20 cellular contexts compared by ENCODE assay signal in the genomic region with DNA sequence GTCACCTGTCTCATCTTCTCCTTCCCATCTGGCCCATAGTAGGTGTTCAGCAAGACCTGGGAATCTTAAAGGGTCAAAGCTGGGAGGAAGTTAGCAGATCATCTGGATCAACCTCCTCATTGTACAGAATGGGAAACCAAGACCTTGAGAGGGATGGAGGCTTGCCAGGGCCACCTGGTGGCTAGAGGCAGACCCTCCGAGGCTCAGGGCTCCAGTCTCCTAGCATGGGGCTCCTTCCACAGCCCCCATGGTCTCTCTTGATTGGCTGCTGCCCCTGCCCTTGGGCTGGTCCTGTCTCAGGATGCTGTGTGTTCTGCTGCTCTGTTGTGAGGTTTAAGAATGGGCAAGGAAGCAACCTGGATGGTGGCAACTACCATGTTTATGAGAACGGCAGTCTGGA.
"Had no signal": no experiment of that assay in that cellular context is flagged by ENCODE, and none has a peak within 500 bp of the region (broad histone marks: within the 10 kb centered on the region; RNA-seq: fewer than 3 reads in every experiment).

No MANE protein-coding gene starts in this region.

- H3K4me3 ChIP-seq: breast epithelium, gastrocnemius medialis, left ventricle myocardium inferior, prostate gland, right atrium auricular region, thyroid gland had no signal

- H3K4me1 ChIP-seq: breast epithelium, gastrocnemius medialis, prostate gland, right atrium auricular region had no signal

- ATAC-seq: activated T-cell treated with anti-CD3 and anti-CD28 coated beads, Interleukin-2, amount 50 U/mL, for 4 hours; esophagus mucosa; gastrocnemius medialis had no signal

- DNase-seq: activated CD4-positive, alpha-beta T cell treated with anti-CD3 and anti-CD28 coated beads, Interleukin-2, amount 10 ng/mL, durations not matched to agents 7 days and 5 days; activated CD8-positive, alpha-beta memory T cell treated with anti-CD3 and anti-CD28 coated beads, Interleukin-2, amount 50 U/mL, for 4 hours; activated effector memory CD4-positive, alpha-beta T cell treated with Interleukin-2 at 50 U/mL for 16 hours; activated T-cell treated with anti-CD3 and anti-CD28 coated beads, Interleukin-2, amount 50 U/mL, for 4 hours; effector CD4-positive, alpha-beta T cell; gastrocnemius medialis; head of caudate nucleus; immature natural killer cell; kidney glomerular epithelial cell; left ventricle myocardium inferior; mammary epithelial cell; stimulated activated CD4-positive, alpha-beta T cell treated with anti-CD3 and anti-CD28 coated beads, Interleukin-2, amount 100 ng/mL, for 24 hours; stimulated activated naive CD4-positive, alpha-beta T cell treated with Interleukin-2 at 50 U/mL for 16 hours; T-helper 9 cell; thyroid gland had no signal

- H3K9me3 Mint-ChIP-seq: activated CD4-positive, alpha-beta T cell treated with anti-CD3 and anti-CD28 coated beads, Interleukin-2, amount 10 ng/mL, durations not matched to agents 7 days and 5 days; activated naive CD4-positive, alpha-beta T cell treated with anti-CD3 and anti-CD28 coated beads, Interleukin-2, amount 50 U/mL, for 24 hours; activated T-cell treated with anti-CD3 and anti-CD28 coated beads, Interleukin-2, amount 50 U/mL, for 4 hours; immature natural killer cell had no signal

- H3K27me3 ChIP-seq: breast epithelium, gastrocnemius medialis, right atrium auricular region, thyroid gland had no signal

- H3K4me1 Mint-ChIP-seq: activated naive CD4-positive, alpha-beta T cell treated with anti-CD3 and anti-CD28 coated beads, Interleukin-2, amount 50 U/mL, for 24 hours; immature natural killer cell had no signal

- H3K27ac ChIP-seq: breast epithelium, gastrocnemius medialis, left ventricle myocardium inferior, prostate gland, right atrium auricular region, thyroid gland had no signal

- H3K36me3 ChIP-seq: breast epithelium, gastrocnemius medialis, prostate gland, thyroid gland had no signal

- H3K9me3 ChIP-seq: breast epithelium, gastrocnemius medialis, left ventricle myocardium inferior, prostate gland, right atrium auricular region, thyroid gland had no signal

- H3K36me3 Mint-ChIP-seq: activated naive CD4-positive, alpha-beta T cell treated with anti-CD3 and anti-CD28 coated beads, Interleukin-2, amount 50 U/mL, for 24 hours; immature natural killer cell had no signal

- H3K27ac Mint-ChIP-seq: activated CD4-positive, alpha-beta T cell treated with anti-CD3 and anti-CD28 coated beads, Interleukin-2, amount 10 ng/mL, durations not matched to agents 7 days and 5 days; activated naive CD4-positive, alpha-beta T cell treated with anti-CD3 and anti-CD28 coated beads, Interleukin-2, amount 50 U/mL, for 24 hours; immature natural killer cell had no signal

- H3K4me3 Mint-ChIP-seq: activated CD4-positive, alpha-beta T cell treated with anti-CD3 and anti-CD28 coated beads, Interleukin-2, amount 10 ng/mL, durations not matched to agents 7 days and 5 days; activated naive CD4-positive, alpha-beta T cell treated with anti-CD3 and anti-CD28 coated beads, Interleukin-2, amount 50 U/mL, for 24 hours; activated T-cell treated with anti-CD3 and anti-CD28 coated beads, Interleukin-2, amount 50 U/mL, for 4 hours; immature natural killer cell had no signal
